ENCODE assay signal across 9 cellular contexts in the genomic region with DNA sequence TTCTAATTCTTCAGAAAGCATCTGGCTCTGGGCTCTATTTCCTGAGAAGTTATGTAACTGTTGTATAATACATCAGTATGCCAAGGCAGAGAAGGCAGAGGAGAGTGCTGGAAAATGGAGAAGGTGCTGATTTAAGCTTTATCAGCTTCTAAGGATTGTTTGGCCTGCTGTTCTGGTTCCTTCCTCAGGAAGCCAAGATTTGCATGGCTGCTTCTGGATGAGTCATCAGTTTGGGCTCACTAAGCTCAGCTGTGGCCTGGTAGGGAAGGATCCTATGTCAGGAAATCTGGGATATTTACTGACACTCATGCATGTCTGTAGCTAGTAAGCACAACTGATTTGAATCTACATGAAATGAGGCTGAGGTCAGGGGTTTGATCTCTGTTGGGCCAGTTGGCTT.
A peak's percentile ranks its signal among the peaks of the same experiment; 100 is the strongest.
DNase-seq lines count a peak whose midpoint lies in the region; ATAC-seq, FAIRE-seq and TF ChIP-seq lines count a peak whose summit lies in the region.
"Had no signal": no experiment of that assay in that cellular context is flagged by ENCODE, and none has a peak within 500 bp of the region (broad histone marks: within the 10 kb centered on the region; RNA-seq: fewer than 3 reads in every experiment).

No MANE protein-coding gene starts in this region.

- no peaks in the 10 kb centered on the region for H3K4me1 ChIP-seq in body of pancreas
- no peaks in the 10 kb centered on the region for H3K4me1 ChIP-seq in keratinocyte (ENCODE audit: control insufficient read depth, extremely low read depth, insufficient read depth, low read length)

- no peaks in the 10 kb centered on the region for H3K9me1 ChIP-seq in keratinocyte (ENCODE audit: control insufficient read depth, extremely low read depth, insufficient read depth, low read length)

- intact Hi-C loops in body of pancreas (cut with DNase I), result no loop called here

- peak; percentile 20 for FAIRE-seq in keratinocyte (lab: Jason Lieb, UNC)

- TF ChIP-seq POLR2A in body of pancreas (IDR thresholded peaks at IDR 0.05), result no peak

- H3K4me3 ChIP-seq in AG10803 (ENCODE audit: low read length) (no peak overlapping the region), body of pancreas (no peak overlapping the region), keratinocyte (ENCODE audit: control insufficient read depth in 2 of 3, extremely low read depth in 1 of 3, insufficient read depth in 2 of 3, low read depth in 1 of 3, low read length in 3 of 3) (no peak overlapping the region)

- no peak overlapping the region for H3K4me2 ChIP-seq in keratinocyte (ENCODE audit: control insufficient read depth, extremely low read depth, insufficient read depth, low read depth, low read length)

- no peaks in the 10 kb centered on the region for H3K79me2 ChIP-seq in keratinocyte (ENCODE audit: control insufficient read depth, insufficient read depth, low read length)

- DNase-seq in AG10803 (ENCODE audit: low read depth), result peak; percentile 82
- DNase-seq in HT-29 (ENCODE audit: low spot score), result peak; percentile 45
- DNase-seq in body of pancreas, result peak in 1 of 4 donors; percentile 3
- no peak for DNase-seq in keratinocyte (ENCODE audit: low read depth, low spot score)
- no peak for DNase-seq in SIG-M5 treated with dmso at 0.1 percent for 504 hours (lab: John Stamatoyannopoulos, UW; ENCODE audit: unreplicated experiment)
- DNase-seq in NCI-H187 treated with DMSO at 0.1 percent for 48 hours (lab: John Stamatoyannopoulos, UW), result no peak
- no peak for DNase-seq in NCI-H1092 treated with DMSO at 0.1 percent for 48 hours (lab: John Stamatoyannopoulos, UW)
- DNase-seq: stimulated activated naive CD4-positive, alpha-beta T cell treated with Interleukin-2 at 50 U/mL for 16 hours had no signal

- no peak overlapping the region for H3K9ac ChIP-seq in keratinocyte (ENCODE audit: control insufficient read depth, extremely low read depth, insufficient read depth, low read length)

- no peak overlapping the region for H2AFZ ChIP-seq in keratinocyte (ENCODE audit: control insufficient read depth, low read length)

- dilution Hi-C loops in keratinocyte (cut with MboI; ENCODE audit: extremely low pct_ligation_motif_present, low sequenced_read_pairs), result no loop called here

- no peaks in the 10 kb centered on the region for H3K27me3 ChIP-seq in body of pancreas
- no peaks in the 10 kb centered on the region for H3K27me3 ChIP-seq in keratinocyte (ENCODE audit: control insufficient read depth, extremely low read depth, insufficient read depth, low read length)

- no peak for TF ChIP-seq CTCF in AG10803 (conservative IDR thresholded peaks at IDR 0.05; ENCODE audit: low read length)
- no peak for TF ChIP-seq CTCF in body of pancreas (IDR thresholded peaks at IDR 0.05)
- no peak for TF ChIP-seq CTCF in keratinocyte (optimal IDR thresholded peaks at IDR 0.05 in 1 of 3, IDR thresholded peaks at IDR 0.05 in 1 of 3, conservative IDR thresholded peaks at IDR 0.05 in 1 of 3; ENCODE audit: extremely low read depth in 1 of 3, insufficient read depth in 2 of 3, low read length in 3 of 3)

- no peak overlapping the region for H3K27ac ChIP-seq in body of pancreas
- H3K27ac ChIP-seq in keratinocyte (ENCODE audit: control insufficient read depth, insufficient read depth, low read length), result no peak overlapping the region

- H4K20me1 ChIP-seq in keratinocyte (ENCODE audit: control insufficient read depth, extremely low read depth, insufficient read depth, low read length), result no peaks in the 10 kb centered on the region

- H3K36me3 ChIP-seq in body of pancreas (replicated peaks in 1 of 2; ENCODE audit: insufficient read depth in 1 of 2, low read depth in 2 of 2) (no peaks in the 10 kb centered on the region), keratinocyte (ENCODE audit: control insufficient read depth in 2 of 2, extremely low read depth in 1 of 2, insufficient read depth in 2 of 2, low read length in 2 of 2) (no peaks in the 10 kb centered on the region)

- H3K9me3 ChIP-seq in body of pancreas, result no peaks in the 10 kb centered on the region
- H3K9me3 ChIP-seq in keratinocyte (ENCODE audit: control insufficient read depth, low read depth, low read length), result no peaks in the 10 kb centered on the region

- ATAC-seq in body of pancreas (peak; percentile 52), GM21515 (IDR thresholded peaks at IDR 0.05; ENCODE audit: unreplicated experiment) (no peak)

Comparison
In these comparisons a context has a peak if more than half of its experiments do, and no peak if none do; other contexts are left out.
1. DNase-seq: peak in AG10803 (single experiment) and HT-29 (single experiment); none in keratinocyte (single experiment), SIG-M5 treated with dmso at 0.1 percent for 504 hours (single experiment), NCI-H187 treated with DMSO at 0.1 percent for 48 hours (single experiment) and NCI-H1092 treated with DMSO at 0.1 percent for 48 hours (single experiment).